ENCODE assay signal across 29 cellular contexts in genomic region chr11:98059488-98059887, GRCh38.
A peak's percentile ranks its signal among the peaks of the same experiment; 100 is the strongest.
DNase-seq lines count a peak whose midpoint lies in the region; ATAC-seq, FAIRE-seq and TF ChIP-seq lines count a peak whose summit lies in the region.
"Had no signal": no experiment of that assay in that cellular context is flagged by ENCODE, and none has a peak within 500 bp of the region (broad histone marks: within the 10 kb centered on the region; RNA-seq: fewer than 3 reads in every experiment).

No MANE protein-coding gene starts in this region.

- WGBS in HepG2 (ENCODE audit: low lambda C conversion rate), result 3% methylated on average over 7 of the region's 7 CpGs
- 38% methylated on average over 7 of the region's 7 CpGs for WGBS in right lobe of liver (ENCODE audit: insufficient coverage, low coverage, low lambda C conversion rate, missing lambda C conversion rate)

- POLR2A ChIA-PET in HepG2 (lab: Yijun Ruan, JAX), result no interaction called here

- H3K9me3 ChIP-seq in HepG2 (ENCODE audit: low read length) (no peaks in the 10 kb centered on the region), right lobe of liver (no peaks in the 10 kb centered on the region)
- H3K9me3 ChIP-seq: A549; BE2C; BLaER1; BLaER1 treated with 17β-estradiol and CSF1 and Interleukin-3, amounts not matched to agents 10 nM and 100 nM; Caco-2 had no signal

- H3K4me1 ChIP-seq in HepG2 (ENCODE audit: insufficient read depth, low read length) (no peaks in the 10 kb centered on the region), right lobe of liver (no peaks in the 10 kb centered on the region)
- H3K4me1 ChIP-seq: A549; BE2C; BLaER1; BLaER1 treated with 17β-estradiol and CSF1 and Interleukin-3, amounts not matched to agents 10 nM and 100 nM had no signal

- H3K79me2 ChIP-seq in HepG2 (ENCODE audit: insufficient read depth, low read length), result no peaks in the 10 kb centered on the region

- no peak for FAIRE-seq in HepG2 (lab: Jason Lieb, UNC)
- FAIRE-seq: A204.1, A549, D721Med had no signal

- TF ChIP-seq RAD21 in HepG2 (CRISPR knock-in tag; IDR thresholded peaks at IDR 0.05), result no peak

- no TSS peak for BruUV-seq in HepG2 (replicated peaks; lab: Mats Ljungman, UMichigan)

- no peaks in the 10 kb centered on the region for H3K27me3 ChIP-seq in HepG2 (ENCODE audit: control insufficient read depth in 1 of 2, insufficient read depth in 2 of 2, low read length in 2 of 2)
- H3K27me3 ChIP-seq in right lobe of liver, result no peaks in the 10 kb centered on the region
- H3K27me3 ChIP-seq: BE2C; BLaER1; BLaER1 treated with 17β-estradiol and CSF1 and Interleukin-3, amounts not matched to agents 10 nM and 100 nM had no signal

- H3K27ac ChIP-seq in HepG2 (ENCODE audit: extremely low read length, insufficient read depth, low read length) (no peak overlapping the region), right lobe of liver (no peak overlapping the region)
- H3K27ac ChIP-seq: 22Rv1; A549; BLaER1; BLaER1 treated with 17β-estradiol and CSF1 and Interleukin-3, amounts not matched to agents 10 nM and 100 nM; C4-2B had no signal

- H3K4me3 ChIP-seq in HepG2 (replicated peaks in 1 of 3; ENCODE audit: insufficient read depth in 1 of 3, low read depth in 2 of 3, low read length in 3 of 3) (no peak overlapping the region), right lobe of liver (no peak overlapping the region)
- H3K4me3 ChIP-seq: A549; BLaER1; BLaER1 treated with 17β-estradiol and CSF1 and Interleukin-3, amounts not matched to agents 10 nM and 100 nM had no signal

- TF ChIP-seq CTCF in HepG2 (CRISPR knock-in tag; IDR thresholded peaks at IDR 0.05) (no peak), right lobe of liver (IDR thresholded peaks at IDR 0.05) (no peak)

- TF ChIP-seq POLR2A in HepG2 (IDR thresholded peaks at IDR 0.05; ENCODE audit: insufficient read depth in 1 of 2, low read depth in 2 of 2, low read length in 2 of 2), result no peak
- no peak for TF ChIP-seq POLR2A in right lobe of liver (IDR thresholded peaks at IDR 0.05)

- no peak for DNase-seq in HepG2 (ENCODE audit: low spot score)
- DNase-seq in right lobe of liver, result no peak
- DNase-seq: 8988T; ACHN; AML-193; BE2C; C1 segment of cervical spinal cord; Caco-2; Calu3; CD4-positive, alpha-beta memory T cell; CD4-positive, alpha-beta T cell; CD4-positive, CD25-positive, alpha-beta regulatory T cell; CD8-positive, alpha-beta memory T cell; CD8-positive, alpha-beta T cell; COR-L47; DMS 273 treated with DMSO at 0.1 percent for 48 hours; DMS153; DMS53; DMS79; DMS79 treated with DMSO at 0.1 percent for 48 hours; DND-41; EL had no signal

- intact Hi-C loops in HepG2 (cut with micrococcal nuclease; ENCODE audit: unreplicated experiment) (no loop called here), right lobe of liver (cut with DNase I) (no loop called here)

- no peaks in the 10 kb centered on the region for H4K20me1 ChIP-seq in HepG2 (ENCODE audit: insufficient read depth, low read length)
- H4K20me1 ChIP-seq: BLaER1; BLaER1 treated with 17β-estradiol and CSF1 and Interleukin-3, amounts not matched to agents 10 nM and 100 nM had no signal

- no peak overlapping the region for H3K9ac ChIP-seq in HepG2 (ENCODE audit: insufficient read depth, low read depth, low read length)
- H3K9ac ChIP-seq: BLaER1; BLaER1 treated with 17β-estradiol and CSF1 and Interleukin-3, amounts not matched to agents 10 nM and 100 nM had no signal

- TF ChIP-seq EP300 in HepG2 (IDR thresholded peaks at IDR 0.05; ENCODE audit: low read depth in 2 of 2, low read length in 2 of 2) (no peak), HepG2 (CRISPR knock-in tag; IDR thresholded peaks at IDR 0.05; ENCODE audit: borderline replicate concordance) (no peak)

- CTCF ChIA-PET in HepG2 (lab: Yijun Ruan, JAX; ENCODE audit: low intra/inter-chr PET ratio, low total read pairs), result no interaction called here

- in situ Hi-C loops in HepG2 (cut with HindIII; ENCODE audit: extremely low pct_ligation_motif_present, low pct_unique_long_range_greater_than_20kb), result no loop called here

- ATAC-seq in HepG2, result no peak
- no peak for ATAC-seq in right lobe of liver
- ATAC-seq: A549; CD8-positive, alpha-beta T cell had no signal

- H3K36me3 ChIP-seq in HepG2 (replicated peaks in 1 of 2; ENCODE audit: control insufficient read depth in 1 of 2, insufficient read depth in 2 of 2, low read length in 2 of 2), result no peaks in the 10 kb centered on the region
- H3K36me3 ChIP-seq in right lobe of liver, result no peaks in the 10 kb centered on the region
- H3K36me3 ChIP-seq: BE2C; BLaER1; BLaER1 treated with 17β-estradiol and CSF1 and Interleukin-3, amounts not matched to agents 10 nM and 100 nM had no signal

- H2AFZ ChIP-seq in HepG2 (ENCODE audit: low read length), result no peak overlapping the region

- no peak overlapping the region for H3K4me2 ChIP-seq in HepG2 (ENCODE audit: low read depth, low read length)
- H3K4me2 ChIP-seq: A549; BLaER1; BLaER1 treated with 17β-estradiol and CSF1 and Interleukin-3, amounts not matched to agents 10 nM and 100 nM had no signal

TF ChIP-seq in HepG2, 621 proteins besides CTCF, POLR2A, EP300 and RAD21:
- TF ChIP-seq RFX1 (IDR thresholded peaks at IDR 0.05), result no peak
- no peak for TF ChIP-seq ZNF782 (CRISPR knock-in tag; IDR thresholded peaks at IDR 0.05; ENCODE audit: borderline replicate concordance)
- TF ChIP-seq DNMT1 (CRISPR knock-in tag; IDR thresholded peaks at IDR 0.05), result no peak
- TF ChIP-seq ZNF589 (CRISPR knock-in tag; conservative IDR thresholded peaks at IDR 0.05), result no peak
- TF ChIP-seq MNT (IDR thresholded peaks at IDR 0.05), result peak; percentile 92
- no peak for TF ChIP-seq ZUFSP (CRISPR knock-in tag; IDR thresholded peaks at IDR 0.05; ENCODE audit: borderline replicate concordance)
- no peak for TF ChIP-seq ZNF18 (CRISPR knock-in tag; IDR thresholded peaks at IDR 0.05; ENCODE audit: insufficient replicate concordance)
